1 cellular context compared by ENCODE assay signal in genomic region chr3:29822051-29822450, GRCh38.
TF ChIP-seq lines count a peak whose summit lies in the region.

No MANE protein-coding gene starts in this region.

TF ChIP-seq in GM12878, 131 proteins besides CTCF, POLR2A, EP300 and RAD21 (continued from another document):
- TF ChIP-seq PKNOX1 (IDR thresholded peaks at IDR 0.05) (no peak), KDM1A (IDR thresholded peaks at IDR 0.05; ENCODE audit: borderline replicate concordance) (no peak), HDGF (IDR thresholded peaks at IDR 0.05) (no peak), CEBPB (IDR thresholded peaks at IDR 0.05; ENCODE audit: borderline replicate concordance in 1 of 2, low read depth in 2 of 2, low read length in 2 of 2) (no peak), RCOR1 (conservative IDR thresholded peaks at IDR 0.05; ENCODE audit: low read depth, low read length) (no peak), YY1 (IDR thresholded peaks at IDR 0.05; ENCODE audit: low read depth, low read length) (no peak), STAT1 (conservative IDR thresholded peaks at IDR 0.05) (no peak), PAX8 (IDR thresholded peaks at IDR 0.05) (no peak), CREB1 (IDR thresholded peaks at IDR 0.05; ENCODE audit: low read depth) (no peak), STAT3 (IDR thresholded peaks at IDR 0.05; ENCODE audit: low read depth, low read length) (no peak), BMI1 (IDR thresholded peaks at IDR 0.05; ENCODE audit: borderline replicate concordance) (no peak), RELB (IDR thresholded peaks at IDR 0.05; ENCODE audit: low read depth) (no peak), BRCA1 (IDR thresholded peaks at IDR 0.05; ENCODE audit: low read depth, low read length) (no peak), POLR2AphosphoS5 (IDR thresholded peaks at IDR 0.05; ENCODE audit: low read length) (no peak)
TF ChIP-seq in GM12878: peak in this region for 0.
